Comparison of ENCODE assay signal across 7 cellular contexts in genomic region chr9:37291612-37292238, GRCh38.
A peak's percentile ranks its signal among the peaks of the same experiment; 100 is the strongest.
DNase-seq lines count a peak whose midpoint lies in the region; ATAC-seq and TF ChIP-seq lines count a peak whose summit lies in the region.
"Not testable (repeated sequence)": the region's sequence is repeated elsewhere in the genome, so short reads cannot be mapped to it uniquely, and the experiment has no call there.

No MANE protein-coding gene starts in this region.

- not testable (repeated sequence) for H3K36me3 ChIP-seq in RWPE2 (ENCODE audit: low read depth)

- peak overlapping the region in 3 of 4 donors; percentile 75 to 84 (median 84) for H3K4me3 Mint-ChIP-seq in IgD-negative memory B cell
- H3K4me3 Mint-ChIP-seq in activated CD4-positive, alpha-beta memory T cell treated with anti-CD3 and anti-CD28 coated beads, Interleukin-2, amount 10 ng/mL, durations not matched to agents 7 days and 5 days; memory B cell; stimulated activated memory B cell treated with anti-CD40 and anti-IgM and Interleukin-4, amounts not matched to agents 10 μg/mL and 1 μg/mL and 100 μg/mL, for 72 hours: not testable (repeated sequence)
- H3K4me3 Mint-ChIP-seq in MCF 10A (ENCODE audit: unreplicated experiment), result peak overlapping the region; percentile 68

- intact Hi-C loops in MCF 10A (cut with micrococcal nuclease), result not testable (repeated sequence)

- H3K4me3 ChIP-seq in RWPE2 (ENCODE audit: severe bottlenecking), result not testable (repeated sequence)

- H3K27ac ChIP-seq in RWPE2 (ENCODE audit: poor library complexity, severe bottlenecking), result peak overlapping the region; percentile 89

- BruUV-seq in MCF 10A (replicated peaks; lab: Mats Ljungman, UMichigan), result not testable (repeated sequence)

- not testable (repeated sequence) for TF ChIP-seq CTCF in RWPE2 (IDR thresholded peaks at IDR 0.05; ENCODE audit: poor library complexity, severe bottlenecking); MCF 10A (IDR thresholded peaks at IDR 0.05; ENCODE audit: unreplicated experiment)

- peak overlapping the region; percentile 61 to 94 (median 88) for H3K27ac Mint-ChIP-seq in IgD-negative memory B cell
- H3K27ac Mint-ChIP-seq in activated CD4-positive, alpha-beta memory T cell treated with anti-CD3 and anti-CD28 coated beads, Interleukin-2, amount 10 ng/mL, durations not matched to agents 7 days and 5 days, result peak overlapping the region; percentile 73
- H3K27ac Mint-ChIP-seq in activated naive CD4-positive, alpha-beta T cell treated with anti-CD3 and anti-CD28 coated beads, Interleukin-2, amount 50 U/mL, for 72 hours, result peak overlapping the region; percentile 12 to 91
- peak overlapping the region; percentile 79 for H3K27ac Mint-ChIP-seq in MCF 10A (ENCODE audit: low read depth, unreplicated experiment)
- peak overlapping the region; percentile 72 for H3K27ac Mint-ChIP-seq in memory B cell
- peak overlapping the region; percentile 81 for H3K27ac Mint-ChIP-seq in stimulated activated memory B cell treated with anti-CD40 and anti-IgM and Interleukin-4, amounts not matched to agents 10 μg/mL and 1 μg/mL and 100 μg/mL, for 72 hours

- not testable (repeated sequence) for H3K9me3 Mint-ChIP-seq in IgD-negative memory B cell; activated CD4-positive, alpha-beta memory T cell treated with anti-CD3 and anti-CD28 coated beads, Interleukin-2, amount 10 ng/mL, durations not matched to agents 7 days and 5 days; activated naive CD4-positive, alpha-beta T cell treated with anti-CD3 and anti-CD28 coated beads, Interleukin-2, amount 50 U/mL, for 72 hours; MCF 10A (ENCODE audit: unreplicated experiment); memory B cell; stimulated activated memory B cell treated with anti-CD40 and anti-IgM and Interleukin-4, amounts not matched to agents 10 μg/mL and 1 μg/mL and 100 μg/mL, for 72 hours

- H3K27me3 Mint-ChIP-seq in IgD-negative memory B cell; activated CD4-positive, alpha-beta memory T cell treated with anti-CD3 and anti-CD28 coated beads, Interleukin-2, amount 10 ng/mL, durations not matched to agents 7 days and 5 days; MCF 10A (ENCODE audit: insufficient read depth, unreplicated experiment); memory B cell; stimulated activated memory B cell treated with anti-CD40 and anti-IgM and Interleukin-4, amounts not matched to agents 10 μg/mL and 1 μg/mL and 100 μg/mL, for 72 hours: not testable (repeated sequence)

- CTCF ChIA-PET in activated CD4-positive, alpha-beta memory T cell treated with anti-CD3 and anti-CD28 coated beads, Interleukin-2, amount 10 ng/mL, durations not matched to agents 7 days and 5 days (lab: Charles Lee); MCF 10A (lab: Yijun Ruan, JAX): not testable (repeated sequence)

- ATAC-seq in RWPE2 (ENCODE audit: low read depth); activated naive CD4-positive, alpha-beta T cell treated with anti-CD3 and anti-CD28 coated beads, Interleukin-2, amount 50 U/mL, for 72 hours; memory B cell (ENCODE audit: low read depth); stimulated activated memory B cell treated with anti-CD40 and anti-IgM and Interleukin-4, amounts not matched to agents 10 μg/mL and 1 μg/mL and 100 μg/mL, for 72 hours: not testable (repeated sequence)

- not testable (repeated sequence) for H3K36me3 Mint-ChIP-seq in IgD-negative memory B cell
- H3K36me3 Mint-ChIP-seq in activated CD4-positive, alpha-beta memory T cell treated with anti-CD3 and anti-CD28 coated beads, Interleukin-2, amount 10 ng/mL, durations not matched to agents 7 days and 5 days (ENCODE audit: low read depth), result peaks cover 22% of the 10 kb centered on the region
- peaks cover 0 to 23% of the 10 kb centered on the region in 2 donors for H3K36me3 Mint-ChIP-seq in activated naive CD4-positive, alpha-beta T cell treated with anti-CD3 and anti-CD28 coated beads, Interleukin-2, amount 50 U/mL, for 72 hours
- peaks cover 15% of the 10 kb centered on the region for H3K36me3 Mint-ChIP-seq in MCF 10A (ENCODE audit: insufficient read depth, unreplicated experiment)
- peaks cover 17% of the 10 kb centered on the region for H3K36me3 Mint-ChIP-seq in memory B cell
- peaks cover 36% of the 10 kb centered on the region for H3K36me3 Mint-ChIP-seq in stimulated activated memory B cell treated with anti-CD40 and anti-IgM and Interleukin-4, amounts not matched to agents 10 μg/mL and 1 μg/mL and 100 μg/mL, for 72 hours

- not testable (repeated sequence) for H3K9me3 ChIP-seq in RWPE2 (ENCODE audit: severe bottlenecking)

- not testable (repeated sequence) for DNase-seq in RWPE2 (ENCODE audit: low spot score); activated CD4-positive, alpha-beta memory T cell treated with anti-CD3 and anti-CD28 coated beads, Interleukin-2, amount 10 ng/mL, durations not matched to agents 7 days and 5 days; activated naive CD4-positive, alpha-beta T cell treated with anti-CD3 and anti-CD28 coated beads, Interleukin-2, amount 50 U/mL, for 72 hours (ENCODE audit: low spot score in 2 of 2); MCF 10A (ENCODE audit: unreplicated experiment); memory B cell (ENCODE audit: low spot score in 2 of 2)

- not testable (repeated sequence) for H3K27me3 ChIP-seq in RWPE2 (ENCODE audit: insufficient read depth, poor library complexity, severe bottlenecking)

- peaks cover 32% of the 10 kb centered on the region for H3K4me1 ChIP-seq in RWPE2 (ENCODE audit: insufficient read depth, poor library complexity, severe bottlenecking)

- peaks cover 61 to 72% (median 67%) of the 10 kb centered on the region in 3 donors for H3K4me1 Mint-ChIP-seq in IgD-negative memory B cell
- peaks cover 36% of the 10 kb centered on the region for H3K4me1 Mint-ChIP-seq in activated CD4-positive, alpha-beta memory T cell treated with anti-CD3 and anti-CD28 coated beads, Interleukin-2, amount 10 ng/mL, durations not matched to agents 7 days and 5 days
- H3K4me1 Mint-ChIP-seq in MCF 10A (ENCODE audit: insufficient read depth, unreplicated experiment), result peaks cover 17% of the 10 kb centered on the region
- peaks cover 49% of the 10 kb centered on the region for H3K4me1 Mint-ChIP-seq in memory B cell
- H3K4me1 Mint-ChIP-seq in stimulated activated memory B cell treated with anti-CD40 and anti-IgM and Interleukin-4, amounts not matched to agents 10 μg/mL and 1 μg/mL and 100 μg/mL, for 72 hours, result peaks cover 81% of the 10 kb centered on the region

- POLR2A ChIA-PET in activated CD4-positive, alpha-beta memory T cell treated with anti-CD3 and anti-CD28 coated beads, Interleukin-2, amount 10 ng/mL, durations not matched to agents 7 days and 5 days (lab: Charles Lee); MCF 10A (lab: Yijun Ruan, JAX): not testable (repeated sequence)
